In genomic region chr11:7292902-7293301, GRCh38 we compare ENCODE assay signal across 23 cellular contexts.
"Had no signal": no experiment of that assay in that cellular context is flagged by ENCODE, and none has a peak within 500 bp of the region (broad histone marks: within the 10 kb centered on the region; RNA-seq: fewer than 3 reads in every experiment).

No MANE protein-coding gene starts in this region.

- H3K4me1 ChIP-seq: esophagus squamous epithelium, gastrocnemius medialis, heart right ventricle, left lung, lower lobe of right lung had no signal

- H3K36me3 ChIP-seq: esophagus squamous epithelium, gastrocnemius medialis, heart right ventricle, left lung, lower lobe of right lung had no signal

- H3K9me3 ChIP-seq: esophagus squamous epithelium, gastrocnemius medialis, left lung, lower lobe of right lung, mucosa of descending colon had no signal

- H3K27me3 ChIP-seq: dorsolateral prefrontal cortex, esophagus squamous epithelium, gastrocnemius medialis, heart right ventricle, left lung had no signal

- H3K4me3 ChIP-seq: coronary artery, dorsolateral prefrontal cortex, esophagus squamous epithelium, gastrocnemius medialis, heart right ventricle, left lung, lower lobe of right lung, mucosa of descending colon had no signal

- DNase-seq: dermis blood vessel endothelial cell; dorsolateral prefrontal cortex; effector CD4-positive, alpha-beta T cell; effector memory CD4-positive, alpha-beta T cell; erythroblast; esophagus squamous epithelium; foreskin fibroblast; foreskin melanocyte; gastrocnemius medialis; glutamatergic neuron; head of caudate nucleus; heart right ventricle; hippocampal formation; left cardiac atrium; left lung; left ventricle myocardium superior; lower lobe of right lung; mesenchymal stem cell; mucosa of descending colon; naive B cell; naive thymus-derived CD8-positive, alpha-beta T cell had no signal

- H3K27ac ChIP-seq: coronary artery, epithelial cell of prostate, esophagus squamous epithelium, gastrocnemius medialis, heart right ventricle, left lung, lower lobe of right lung had no signal
